Comparison of ENCODE assay signal across 25 cellular contexts in genomic region chr18:74862094-74862493, GRCh38.
"Had no signal": no experiment of that assay in that cellular context is flagged by ENCODE, and none has a peak within 500 bp of the region (broad histone marks: within the 10 kb centered on the region; RNA-seq: fewer than 3 reads in every experiment).

No MANE protein-coding gene starts in this region.

- H3K27me3 ChIP-seq: breast epithelium, esophagus squamous epithelium, hepatocyte, thyroid gland, upper lobe of right lung had no signal

- H3K4me1 ChIP-seq: breast epithelium, esophagus squamous epithelium, thyroid gland, upper lobe of right lung had no signal

- DNase-seq: activated CD4-positive, alpha-beta T cell treated with anti-CD3 and anti-CD28 coated beads for 4 hours; activated CD4-positive, alpha-beta T cell treated with anti-CD3 and anti-CD28 coated beads, Interleukin-2, amount 50 U/mL, for 4 hours; activated naive CD4-positive, alpha-beta T cell; activated T-cell treated with anti-CD3 and anti-CD28 coated beads for 4 hours; activated T-cell treated with anti-CD3 and anti-CD28 coated beads, Interleukin-2, amount 50 U/mL, for 72 hours; dermis blood vessel endothelial cell; effector CD4-positive, alpha-beta T cell; esophagus squamous epithelium; foreskin melanocyte; posterior cingulate gyrus; stimulated activated CD4-positive, alpha-beta T cell treated with anti-CD3 and anti-CD28 coated beads, Interleukin-1b, Interleukin-23, amount 100 ng/mL, for 48 hours; stimulated activated CD4-positive, alpha-beta T cell treated with anti-CD3 and anti-CD28 coated beads, Interleukin-4, amount 100 ng/mL, for 4 hours; stimulated activated CD8-positive, alpha-beta memory T cell treated with anti-CD3 and anti-CD28 coated beads, Interleukin-4, amount 100 ng/mL, for 48 hours; stimulated activated naive CD8-positive, alpha-beta T cell treated with anti-CD3 and anti-CD28 coated beads, Interleukin-15, amount 100 ng/mL, for 72 hours; T-cell; thyroid gland; upper lobe of right lung had no signal

- H3K27ac ChIP-seq: breast epithelium, epithelial cell of prostate, esophagus squamous epithelium, thyroid gland, upper lobe of right lung had no signal

- H3K4me3 ChIP-seq: breast epithelium, esophagus squamous epithelium, hepatocyte, lung, smooth muscle cell, thyroid gland, upper lobe of right lung had no signal

- ATAC-seq: activated naive CD4-positive, alpha-beta T cell treated with anti-CD3 and anti-CD28 coated beads, Interleukin-2, amount 50 U/mL, for 72 hours; activated T-cell treated with anti-CD3 and anti-CD28 coated beads, Interleukin-2, amount 50 U/mL, for 72 hours; left lobe of liver; stimulated activated memory B cell treated with anti-CD40 and anti-IgM and Interleukin-4, amounts not matched to agents 10 μg/mL and 1 μg/mL and 100 μg/mL, for 72 hours; stimulated activated naive CD8-positive, alpha-beta T cell treated with anti-CD3 and anti-CD28 coated beads, Interleukin-15, amount 100 ng/mL, for 72 hours; T-cell; upper lobe of right lung had no signal

- H3K9me3 ChIP-seq: breast epithelium, esophagus squamous epithelium, thyroid gland, upper lobe of right lung had no signal

- H3K36me3 ChIP-seq: breast epithelium, esophagus squamous epithelium, thyroid gland, upper lobe of right lung had no signal
